Comparison of ENCODE assay signal across 1 cellular context in the genomic region with DNA sequence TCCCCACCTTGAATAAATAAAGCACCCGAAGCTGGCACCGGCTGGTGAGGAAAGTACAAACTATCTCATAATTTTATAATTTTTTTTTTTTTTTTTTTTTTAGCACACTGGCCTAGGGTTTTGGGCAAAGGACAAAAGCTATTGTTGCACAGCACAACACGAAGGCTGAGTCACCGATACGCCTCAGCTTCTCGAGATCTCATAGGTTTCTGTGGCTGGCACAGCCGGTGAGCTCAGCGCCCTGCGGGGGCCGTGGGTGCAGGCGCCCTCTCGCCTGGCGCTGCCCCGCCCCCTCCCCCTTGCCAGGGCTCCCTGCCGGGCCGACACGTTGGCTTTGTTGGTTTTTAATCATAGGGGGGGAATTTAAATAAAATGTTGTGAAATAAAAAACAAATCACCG.
A peak's percentile ranks its signal among the peaks of the same experiment; 100 is the strongest.
TF ChIP-seq lines count a peak whose summit lies in the region.

No MANE protein-coding gene starts in this region.

TF ChIP-seq in HEK293, 187 proteins besides CTCF, POLR2A, EP300 and RAD21 (continued from another document):
- TF ChIP-seq ZIC2 (tag by site-specific recombination; IDR thresholded peaks at IDR 0.05) = peak; percentile 20; the same call in 1 of the 2 replicates
TF ChIP-seq in HEK293: peak in this region for 1.
